Comparison of ENCODE assay signal across 1 cellular context in genomic region chr1:31932491-31933316, GRCh38.
TF ChIP-seq lines count a peak whose summit lies in the region.

No MANE protein-coding gene starts in this region.

TF ChIP-seq in K562, 482 proteins besides CTCF, POLR2A, EP300 and RAD21 (continued from another document and continues in another):
- 0 out of 2 replicates have a peak, but pooled peaks have one; percentile 31 for TF ChIP-seq ZBTB49 (CRISPR knock-in tag; IDR thresholded peaks at IDR 0.05; ENCODE audit: borderline replicate concordance)
- TF ChIP-seq ZEB2 (IDR thresholded peaks at IDR 0.05): no peak
- no peak for TF ChIP-seq NR2F6 (CRISPR knock-in tag; IDR thresholded peaks at IDR 0.05)
- no peak for TF ChIP-seq ZBTB40 (IDR thresholded peaks at IDR 0.05)
- TF ChIP-seq ZBTB40 (CRISPR knock-in tag; IDR thresholded peaks at IDR 0.05): no peak
- TF ChIP-seq ARID2 (IDR thresholded peaks at IDR 0.05): 0 out of 2 replicates have a peak, but pooled peaks have one; percentile 6
- TF ChIP-seq CBX1 (IDR thresholded peaks at IDR 0.05; ENCODE audit: low read depth): no peak
- no peak for TF ChIP-seq TSC22D4 (tag; IDR thresholded peaks at IDR 0.05)
- no peak for TF ChIP-seq PBX2 (CRISPR knock-in tag; IDR thresholded peaks at IDR 0.05; ENCODE audit: low read depth)
- peak; percentile 43; the same call in 1 of the 2 replicates for TF ChIP-seq PBX2 (tag; conservative IDR thresholded peaks at IDR 0.05; ENCODE audit: low read depth)
- TF ChIP-seq TARDBP (IDR thresholded peaks at IDR 0.05): no peak
- no peak for TF ChIP-seq HNRNPH1 (optimal IDR thresholded peaks at IDR 0.05; ENCODE audit: low read depth, low read length)
- TF ChIP-seq ATF3 (IDR thresholded peaks at IDR 0.05): peak; percentile 9; the same call in 1 of the 2 replicates
- TF ChIP-seq ATF3 (CRISPR knock-in tag; conservative IDR thresholded peaks at IDR 0.05): no peak
- TF ChIP-seq ZBTB33 (CRISPR knock-in tag; IDR thresholded peaks at IDR 0.05): no peak
- no peak for TF ChIP-seq PTTG1 (tag; IDR thresholded peaks at IDR 0.05; ENCODE audit: low read depth)
- no peak for TF ChIP-seq MYBL2 (IDR thresholded peaks at IDR 0.05; ENCODE audit: low read depth)
- no peak for TF ChIP-seq MYBL2 (CRISPR knock-in tag; IDR thresholded peaks at IDR 0.05; ENCODE audit: borderline replicate concordance)
- TF ChIP-seq MEIS2 (IDR thresholded peaks at IDR 0.05; ENCODE audit: partially characterized antibody): peak; percentile 83
- TF ChIP-seq ZNF766 (CRISPR knock-in tag; conservative IDR thresholded peaks at IDR 0.05): no peak
- peak; percentile 71 to 80; a peak in 3 of 4 replicates for TF ChIP-seq KDM1A (IDR thresholded peaks at IDR 0.05)
- TF ChIP-seq POLR2AphosphoS2 (IDR thresholded peaks at IDR 0.05; ENCODE audit: low read length): no peak
- peak; percentile 42; the same call in 1 of the 2 replicates for TF ChIP-seq STAT5A (IDR thresholded peaks at IDR 0.05; ENCODE audit: borderline replicate concordance, low read length)
- peak in 1 of 3 experiments; percentile 16 for TF ChIP-seq YY1 (IDR thresholded peaks at IDR 0.05; ENCODE audit: borderline replicate concordance in 1 of 3, control insufficient read depth in 1 of 3, extremely low read depth in 1 of 3, insufficient read depth in 3 of 3, insufficient read length in 1 of 3, insufficient replicate concordance in 2 of 3, low read depth in 1 of 3, low read length in 2 of 3)
- TF ChIP-seq RBM34 (IDR thresholded peaks at IDR 0.05; ENCODE audit: borderline replicate concordance, insufficient read depth, low read length): no peak
- TF ChIP-seq STAT5B (CRISPR knock-in tag; IDR thresholded peaks at IDR 0.05): no peak
- no peak for TF ChIP-seq ATF2 (CRISPR knock-in tag; IDR thresholded peaks at IDR 0.05)
- TF ChIP-seq BCLAF1 (IDR thresholded peaks at IDR 0.05; ENCODE audit: borderline replicate concordance in 1 of 2, control insufficient read depth in 1 of 2, low read depth in 2 of 2, low read length in 1 of 2): peak in 1 of 2 experiments; percentile 37; a peak in 1 of 4 replicates
- TF ChIP-seq ARID1B (IDR thresholded peaks at IDR 0.05): peak; percentile 18
- peak in 1 of 2 experiments; percentile 67; a peak in 2 of 4 replicates for TF ChIP-seq RCOR1 (IDR thresholded peaks at IDR 0.05; ENCODE audit: borderline replicate concordance in 1 of 2, low read depth in 2 of 2, low read length in 2 of 2)
- TF ChIP-seq PREB (CRISPR knock-in tag; IDR thresholded peaks at IDR 0.05): 0 out of 2 replicates have a peak, but pooled peaks have one; percentile 24
